Comparison of ENCODE assay signal across 1 cellular context in genomic region chr11:123196060-123196714, GRCh38.
TF ChIP-seq lines count a peak whose summit lies in the region.

No MANE protein-coding gene starts in this region.

TF ChIP-seq in H1, 55 proteins besides CTCF, POLR2A, EP300 and RAD21:
- TF ChIP-seq CREB1 (IDR thresholded peaks at IDR 0.05) (peak; percentile 53; the same call in 1 of the 2 replicates), JUN (IDR thresholded peaks at IDR 0.05; ENCODE audit: low read depth, low read length) (0 out of 2 replicates have a peak, but pooled peaks have one; percentile 23), PHF8 (conservative IDR thresholded peaks at IDR 0.05; ENCODE audit: low read depth, low read length) (no peak), ATF3 (IDR thresholded peaks at IDR 0.05; ENCODE audit: insufficient read depth, low read depth, low read length) (peak; percentile 83), EGR1 (IDR thresholded peaks at IDR 0.05; ENCODE audit: borderline replicate concordance, low read depth, low read length) (0 out of 2 replicates have a peak, but pooled peaks have one; percentile 11), KDM5A (IDR thresholded peaks at IDR 0.05; ENCODE audit: low read length) (no peak), BCL11A (IDR thresholded peaks at IDR 0.05; ENCODE audit: low read depth in 2 of 2, low read length in 2 of 2) (no peak), RBBP5 (IDR thresholded peaks at IDR 0.05; ENCODE audit: borderline replicate concordance, low read depth, low read length) (no peak; the same call in 1 of the 2 replicates), NRF1 (IDR thresholded peaks at IDR 0.05; ENCODE audit: low read depth, low read length) (no peak), SIN3A (conservative IDR thresholded peaks at IDR 0.05 in 1 of 2, IDR thresholded peaks at IDR 0.05 in 1 of 2; ENCODE audit: low read depth in 1 of 2, low read length in 2 of 2) (0 out of 4 replicates have a peak, but pooled peaks of 1 of the 2 experiments have one; percentile 21), SP2 (IDR thresholded peaks at IDR 0.05; ENCODE audit: low read length) (no peak), HDAC2 (IDR thresholded peaks at IDR 0.05; ENCODE audit: borderline replicate concordance in 1 of 2, low read depth in 2 of 2, low read length in 2 of 2) (peak in 1 of 2 experiments; percentile 83; a peak in 1 of 4 replicates), CEBPB (IDR thresholded peaks at IDR 0.05; ENCODE audit: low read depth, low read length) (peak; percentile 97), JUND (IDR thresholded peaks at IDR 0.05; ENCODE audit: low read length) (peak; percentile 90), KDM1A (IDR thresholded peaks at IDR 0.05; ENCODE audit: borderline replicate concordance, low read length) (peak; percentile 97), MAX (IDR thresholded peaks at IDR 0.05) (peak; percentile 72), SP1 (IDR thresholded peaks at IDR 0.05; ENCODE audit: low read depth, low read length) (no peak), CTBP2 (IDR thresholded peaks at IDR 0.05; ENCODE audit: borderline replicate concordance, insufficient read depth, insufficient read length, low read length) (no peak), TAF1 (IDR thresholded peaks at IDR 0.05; ENCODE audit: low read depth, low read length) (peak; percentile 65), SIRT6 (IDR thresholded peaks at IDR 0.05; ENCODE audit: low read length) (no peak), EZH2 (IDR thresholded peaks at IDR 0.05; ENCODE audit: low read depth, low read length, severe bottlenecking) (peak; percentile 32), TBP (IDR thresholded peaks at IDR 0.05; ENCODE audit: low read depth, low read length) (0 out of 2 replicates have a peak, but pooled peaks have one; percentile 16), SAP30 (IDR thresholded peaks at IDR 0.05; ENCODE audit: insufficient read depth, insufficient replicate concordance, low read length) (no peak), ATF2 (IDR thresholded peaks at IDR 0.05; ENCODE audit: low read length) (0 out of 2 replicates have a peak, but pooled peaks have one; percentile 45), TCF12 (IDR thresholded peaks at IDR 0.05; ENCODE audit: low read depth, low read length) (no peak), GABPA (IDR thresholded peaks at IDR 0.05; ENCODE audit: borderline replicate concordance, insufficient read depth, low read length) (no peak), RFX5 (IDR thresholded peaks at IDR 0.05; ENCODE audit: borderline replicate concordance, low read depth, low read length) (no peak), GTF2F1 (IDR thresholded peaks at IDR 0.05; ENCODE audit: borderline replicate concordance, low read depth, low read length) (no peak; the same call in 1 of the 2 replicates), FOSL1 (IDR thresholded peaks at IDR 0.05; ENCODE audit: insufficient read depth, low read depth, low read length) (no peak), E2F6 (IDR thresholded peaks at IDR 0.05) (peak; percentile 54; the same call in 1 of the 2 replicates), POLR2AphosphoS5 (IDR thresholded peaks at IDR 0.05; ENCODE audit: low read depth, low read length) (0 out of 2 replicates have a peak, but pooled peaks have one; percentile 43), CBX5 (IDR thresholded peaks at IDR 0.05; ENCODE audit: low read depth, low read length) (no peak), MAFK (IDR thresholded peaks at IDR 0.05; ENCODE audit: low read depth, low read length) (no peak), CHD1 (IDR thresholded peaks at IDR 0.05; ENCODE audit: low read depth, low read length) (no peak), KDM4A (IDR thresholded peaks at IDR 0.05; ENCODE audit: low read depth, low read length, severe bottlenecking) (no peak), ASH2L (IDR thresholded peaks at IDR 0.05; ENCODE audit: low read length) (peak; percentile 47)
